ENCODE assay signal across 9 cellular contexts in the genomic region with DNA sequence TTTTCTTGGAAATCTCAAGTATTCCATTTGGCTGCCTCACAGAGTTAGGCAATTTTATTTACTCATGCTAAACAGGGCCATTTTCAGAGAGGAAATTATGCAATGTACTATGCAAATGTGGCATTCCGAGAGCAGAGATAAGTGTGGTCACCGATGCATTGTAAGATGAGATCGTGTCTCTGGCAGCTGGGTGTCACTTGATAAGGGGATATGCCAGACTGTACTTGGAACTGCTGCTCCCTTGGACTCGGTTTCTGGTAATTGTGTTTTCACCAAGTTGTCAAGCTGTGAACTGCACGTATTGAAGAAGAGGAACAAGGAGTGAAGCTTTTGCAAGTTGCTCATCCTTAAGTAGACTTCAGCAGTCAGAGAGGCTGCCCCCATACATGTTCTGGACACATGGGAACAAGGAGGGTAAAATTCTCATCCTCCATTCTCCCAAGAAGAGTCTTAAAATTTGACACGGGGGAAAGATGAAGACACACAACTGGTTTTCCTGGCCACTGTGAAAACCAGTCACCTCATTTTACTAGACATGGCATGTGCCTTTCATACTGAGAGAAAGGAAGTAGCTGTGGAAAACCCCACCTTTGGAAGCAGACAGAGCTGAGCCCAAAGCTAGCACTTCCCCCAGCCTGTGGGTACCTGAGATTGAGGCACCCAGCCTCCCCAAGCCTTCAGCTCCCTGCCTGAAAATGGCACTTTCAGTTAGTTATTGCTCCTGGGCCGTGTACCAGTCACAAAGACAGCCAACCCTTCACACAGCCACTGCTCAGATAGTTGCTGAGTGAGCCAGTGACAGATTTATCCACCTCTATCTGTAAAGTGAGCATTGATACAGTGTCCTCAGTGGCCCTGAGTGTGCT.
DNase-seq lines count a peak whose midpoint lies in the region; ATAC-seq, FAIRE-seq and TF ChIP-seq lines count a peak whose summit lies in the region.
"Had no signal": no experiment of that assay in that cellular context is flagged by ENCODE, and none has a peak within 500 bp of the region (broad histone marks: within the 10 kb centered on the region; RNA-seq: fewer than 3 reads in every experiment).

No MANE protein-coding gene starts in this region.

- DNase-seq in DMS79 treated with DMSO at 0.1 percent for 48 hours (lab: John Stamatoyannopoulos, UW) (peak; percentile 52), HPDE6-E6E7 (ENCODE audit: extremely low spot score) (peak; percentile 29), PC-9 (peak in 1 of 2 experiments; percentile 81), bronchial epithelial cell (ENCODE audit: low read depth) (peak; percentile 83), medulla oblongata (ENCODE audit: extremely low spot score) (peak; percentile 22), upper lobe of left lung (peak in 1 of 2 donors; percentile 56), iPS-NIHi11 (ENCODE audit: low spot score) (no peak)

- WGBS in upper lobe of left lung, 2 donors, result 11 to 25% methylated on average over 7 of the region's 7 CpGs

- H3K27me3 ChIP-seq in PC-9 (ENCODE audit: insufficient read depth, low read depth) (no peaks in the 10 kb centered on the region), bronchial epithelial cell (ENCODE audit: control insufficient read depth, insufficient read depth, low read length) (no peaks in the 10 kb centered on the region), upper lobe of left lung (no peaks in the 10 kb centered on the region)

- no peak for FAIRE-seq in bronchial epithelial cell (lab: Jason Lieb, UNC)
- FAIRE-seq: TTC549 had no signal

- no peak overlapping the region for H2AFZ ChIP-seq in PC-9

- peaks cover 15% of the 10 kb centered on the region; the same call in 1 of the 2 replicates for H3F3A ChIP-seq in PC-9 (ENCODE audit: insufficient read depth, low read depth)

- H3K4me1 ChIP-seq in PC-9 (replicated peaks; ENCODE audit: insufficient read depth), result peaks cover 17% of the 10 kb centered on the region
- peaks cover 41 to 74% (median 60%) of the 10 kb centered on the region in 4 donors for H3K4me1 ChIP-seq in upper lobe of left lung

- intact Hi-C loops in PC-9 (cut with micrococcal nuclease; ENCODE audit: unreplicated experiment), result no loop called here

- ATAC-seq in GM19468 (IDR thresholded peaks at IDR 0.05; ENCODE audit: extremely low read depth, unreplicated experiment), result peak; percentile 53
- ATAC-seq in upper lobe of left lung (ENCODE audit: low FRiP score in 2 of 2), result peak; percentile 81 to 85

- no TSS peak for BruUV-seq in PC-9 (replicated peaks; lab: Mats Ljungman, UMichigan)

- H3K79me2 ChIP-seq in PC-9 (ENCODE audit: low read depth), result no peaks in the 10 kb centered on the region

- peak in 1 of 4 donors; percentile 26 for TF ChIP-seq POLR2A in upper lobe of left lung (IDR thresholded peaks at IDR 0.05)

- TF ChIP-seq EP300 in upper lobe of left lung (IDR thresholded peaks at IDR 0.05), result peak; percentile 64 to 96 (median 84)

- H3K4me3 ChIP-seq in PC-9 (no peak overlapping the region), bronchial epithelial cell (ENCODE audit: low read depth, low read length) (no peak overlapping the region), upper lobe of left lung (no peak overlapping the region)

- CTCF ChIA-PET in PC-9 (lab: Charles Lee), result interaction anchor here (0.6 kb wide), 1 partner anchor 150 kb away, joined by 3 read pairs; no protein-coding TSS in a partner anchor

- H3K9me3 ChIP-seq in PC-9 (ENCODE audit: insufficient read depth, low read depth) (no peaks in the 10 kb centered on the region), upper lobe of left lung (no peaks in the 10 kb centered on the region)

- H3K27ac ChIP-seq in PC-9 (no peak overlapping the region), upper lobe of left lung (peak overlapping the region; percentile 13 to 78 (median 58))

- peak overlapping the region; percentile 33; the same call in 1 of the 2 replicates for H3K4me2 ChIP-seq in PC-9

- H3K36me3 ChIP-seq in PC-9 (ENCODE audit: low read depth) (no peaks in the 10 kb centered on the region), bronchial epithelial cell (ENCODE audit: control insufficient read depth, insufficient read depth, low read length) (no peaks in the 10 kb centered on the region), upper lobe of left lung (no peaks in the 10 kb centered on the region)

- no peaks in the 10 kb centered on the region for H4K20me1 ChIP-seq in PC-9 (ENCODE audit: insufficient read depth)

- POLR2A ChIA-PET in PC-9 (lab: Charles Lee; ENCODE audit: unreplicated experiment), result interaction anchor here (0.6 kb wide), 1 partner anchor 151 kb away, joined by 3 read pairs; a partner anchor contains a TSS

- H3K9me2 ChIP-seq in PC-9 (ENCODE audit: insufficient read depth), result no peaks in the 10 kb centered on the region

- TF ChIP-seq CTCF in PC-9 (conservative IDR thresholded peaks at IDR 0.05) (no peak), bronchial epithelial cell (IDR thresholded peaks at IDR 0.05; ENCODE audit: insufficient read depth, low read length, severe bottlenecking) (no peak), upper lobe of left lung (IDR thresholded peaks at IDR 0.05) (no peak)
